Comparison of ENCODE assay signal across 1 cellular context in the genomic region with DNA sequence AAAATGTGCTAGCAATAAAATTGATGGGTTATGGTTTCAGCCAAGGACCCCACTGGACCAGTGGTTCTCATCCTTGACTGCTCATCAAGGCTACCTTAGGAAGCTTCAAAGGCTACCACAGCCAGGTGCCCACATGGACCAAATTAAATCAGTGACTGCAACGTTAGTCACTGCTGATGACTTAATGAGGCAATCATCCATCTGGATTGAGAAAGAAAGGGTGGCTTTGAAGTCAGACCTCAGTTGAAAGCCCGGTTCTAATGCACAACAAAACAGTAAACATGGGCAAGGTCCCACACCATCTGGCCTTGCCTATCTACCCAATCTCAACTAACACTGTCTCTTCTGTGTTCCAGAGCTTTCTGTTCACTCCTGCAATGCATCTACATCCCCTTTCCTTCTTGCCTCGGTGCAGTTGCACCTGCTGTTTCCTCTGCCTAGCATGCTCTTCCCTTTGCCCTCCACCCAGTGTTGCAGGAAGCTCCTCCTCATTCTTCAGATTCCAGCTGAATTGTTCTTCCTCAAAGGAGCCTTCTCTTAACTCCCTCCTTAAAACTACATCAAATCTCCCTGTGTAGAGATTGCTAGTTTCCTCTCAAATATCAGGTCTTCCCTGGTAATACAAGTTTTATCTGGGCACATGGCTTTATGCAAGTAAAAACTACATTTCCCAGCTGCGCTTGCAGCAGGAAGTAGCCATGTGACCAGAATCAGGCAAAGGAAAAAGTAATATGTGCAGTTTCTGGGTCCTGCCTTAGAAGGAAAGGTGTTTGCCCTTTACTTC.
TF ChIP-seq lines count a peak whose summit lies in the region.

No MANE protein-coding gene starts in this region.

TF ChIP-seq in Ishikawa, 13 proteins besides CTCF, POLR2A, EP300 and RAD21 (continued from another document):
- TF ChIP-seq REST (IDR thresholded peaks at IDR 0.05; ENCODE audit: low read depth) (no peak), CREB1 (IDR thresholded peaks at IDR 0.05; ENCODE audit: low read depth) (no peak; the same call in 1 of the 2 replicates), NFIC (IDR thresholded peaks at IDR 0.05) (no peak), TCF12 (IDR thresholded peaks at IDR 0.05; ENCODE audit: low read depth) (peak; percentile 60), USF1 (IDR thresholded peaks at IDR 0.05) (peak; percentile 98), CEBPB (IDR thresholded peaks at IDR 0.05) (peak; percentile 58; the same call in 1 of the 2 replicates), TEAD4 (IDR thresholded peaks at IDR 0.05) (peak; percentile 69), ZBTB7A (IDR thresholded peaks at IDR 0.05; ENCODE audit: low read depth) (no peak)
